In the genomic region with DNA sequence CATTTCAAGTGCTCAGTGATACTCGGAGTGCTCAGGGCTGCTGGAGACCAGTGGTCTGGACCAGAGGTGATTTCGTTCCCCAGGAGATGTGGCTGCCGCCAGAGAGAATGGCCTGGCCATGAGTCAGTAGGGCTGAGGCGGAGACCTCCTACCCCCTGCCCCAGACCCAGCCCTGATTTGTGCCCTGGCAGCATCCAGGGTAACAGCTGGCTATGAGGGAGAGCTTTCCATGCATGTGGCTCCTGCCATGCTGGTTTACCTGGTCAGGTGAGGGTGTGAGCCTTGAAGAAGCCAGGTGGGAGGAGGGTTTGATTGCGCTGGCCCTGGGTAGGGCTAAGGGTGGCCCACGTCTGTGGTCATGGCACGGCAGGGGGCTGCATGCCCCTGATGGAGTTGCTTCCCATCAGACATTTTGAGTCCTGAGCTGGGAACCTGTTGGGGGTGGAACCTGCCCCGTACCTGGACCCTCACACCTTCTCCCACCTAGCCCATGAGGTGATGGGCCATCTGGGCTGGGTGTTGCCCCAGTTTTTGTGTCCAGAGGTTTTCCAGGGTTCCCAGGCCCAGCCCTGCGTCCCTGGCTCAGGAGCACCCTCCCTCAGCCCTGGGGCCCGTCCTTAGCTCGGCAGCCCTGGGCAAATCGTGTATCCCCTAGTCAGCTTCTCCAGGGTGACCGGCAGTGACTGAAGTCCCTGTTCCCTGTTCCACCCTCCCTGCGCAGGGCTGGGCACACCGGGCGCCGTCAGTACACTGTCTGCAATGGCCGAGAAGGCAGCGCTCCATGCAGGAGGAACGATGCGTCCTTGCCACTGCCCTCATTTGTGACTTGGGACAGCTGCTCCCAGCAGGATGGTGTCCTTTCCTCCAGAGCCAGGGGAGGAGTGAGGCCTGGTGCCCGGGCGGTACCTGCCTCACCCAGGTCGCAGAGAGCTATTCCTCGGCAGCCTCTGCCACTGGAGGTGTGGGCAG, we compare ENCODE assay signal across 16 cellular contexts. TPM values are rescaled to one million over a fixed set of nuclear protein-coding genes. Genes with fewer than 3 reads are reported as not detected.
A peak's percentile ranks its signal among the peaks of the same experiment; 100 is the strongest.
DNase-seq lines count a peak whose midpoint lies in the region; ATAC-seq and TF ChIP-seq lines count a peak whose summit lies in the region.
"Had no signal": no experiment of that assay in that cellular context is flagged by ENCODE, and none has a peak within 500 bp of the region (broad histone marks: within the 10 kb centered on the region; RNA-seq: fewer than 3 reads in every experiment).

No MANE protein-coding gene starts in this region.

- H3K27ac ChIP-seq in mammary epithelial cell (ENCODE audit: insufficient read depth, low read depth, low read length) (peak overlapping the region; percentile 65), mucosa of rectum (ENCODE audit: low read depth in 2 of 2, low read length in 2 of 2) (peak overlapping the region; percentile 16 to 32), aorta (ENCODE audit: low read depth in 1 of 2, low read length in 2 of 2) (no peak overlapping the region)
- H3K27ac ChIP-seq: psoas muscle, tibial artery had no signal

- H3K9me3 Mint-ChIP-seq in activated T-cell treated with anti-CD3 and anti-CD28 coated beads, Interleukin-2, amount 50 U/mL, for 72 hours: no peaks in the 10 kb centered on the region
- H3K9me3 Mint-ChIP-seq: activated CD4-positive, alpha-beta T cell treated with anti-CD3 and anti-CD28 coated beads, Interleukin-2, amount 10 ng/mL, durations not matched to agents 7 days and 5 days had no signal

- CTCF ChIA-PET in mammary epithelial cell (lab: Charles Lee; ENCODE audit: low non-redundant PET): no interaction called here

- peak overlapping the region; percentile 29 to 73 for H3K4me3 Mint-ChIP-seq in activated T-cell treated with anti-CD3 and anti-CD28 coated beads, Interleukin-2, amount 50 U/mL, for 72 hours
- H3K4me3 Mint-ChIP-seq: activated CD4-positive, alpha-beta T cell treated with anti-CD3 and anti-CD28 coated beads, Interleukin-2, amount 10 ng/mL, durations not matched to agents 7 days and 5 days had no signal

- H3K4me3 ChIP-seq in mammary epithelial cell (replicated peaks in 1 of 3; ENCODE audit: insufficient read depth in 1 of 3, low read depth in 2 of 3, low read length in 3 of 3) (no peak overlapping the region), mucosa of rectum (ENCODE audit: low read length in 2 of 2) (no peak overlapping the region), aorta (ENCODE audit: low read length in 2 of 2) (no peak overlapping the region)
- H3K4me3 ChIP-seq: psoas muscle, tibial artery had no signal

- H3K9ac ChIP-seq in mammary epithelial cell (ENCODE audit: insufficient read depth, low read length) (peak overlapping the region; percentile 42), mucosa of rectum (ENCODE audit: low read depth in 1 of 2, low read length in 2 of 2) (peak overlapping the region in 1 of 2 donors; percentile 29)

- WGBS in mammary epithelial cell (ENCODE audit: low coverage, missing lambda C conversion rate): 73% methylated on average over 23 of the region's 25 CpGs
- 86 to 88% methylated on average over 24 to 25 of the region's 25 CpGs for WGBS in aorta, 2 donors

- peak overlapping the region; percentile 53 for H3K4me2 ChIP-seq in mammary epithelial cell (ENCODE audit: insufficient read depth, low read depth, low read length)

- in situ Hi-C loops in mammary epithelial cell (cut with MboI; ENCODE audit: low sequenced_read_pairs in 2 of 2): no loop called here

- peaks cover 42% of the 10 kb centered on the region for H3K4me1 ChIP-seq in mammary epithelial cell (ENCODE audit: insufficient read depth, low read length)
- peaks cover 32 to 35% of the 10 kb centered on the region in 2 donors for H3K4me1 ChIP-seq in mucosa of rectum (ENCODE audit: control insufficient read depth in 2 of 2, insufficient read depth in 2 of 2, low read length in 2 of 2)
- H3K4me1 ChIP-seq in aorta (ENCODE audit: control insufficient read depth in 1 of 2, insufficient read depth in 2 of 2, low read length in 2 of 2): no peaks in the 10 kb centered on the region

- no peaks in the 10 kb centered on the region for H3K79me2 ChIP-seq in mammary epithelial cell (ENCODE audit: insufficient read depth, low read length)

- peaks cover 29% of the 10 kb centered on the region for H3K4me1 Mint-ChIP-seq in activated T-cell treated with anti-CD3 and anti-CD28 coated beads, Interleukin-2, amount 50 U/mL, for 72 hours (ENCODE audit: low read depth)

- dilution Hi-C loops in mammary epithelial cell (cut with HindIII; ENCODE audit: low sequenced_read_pairs): no loop called here

- no peak for TF ChIP-seq CTCF in mammary epithelial cell (conservative IDR thresholded peaks at IDR 0.05 in 1 of 2, IDR thresholded peaks at IDR 0.05 in 1 of 2; ENCODE audit: extremely low read depth in 1 of 2, insufficient read depth in 1 of 2, low read depth in 1 of 2, low read length in 2 of 2)

- intact Hi-C loops in mammary epithelial cell (cut with micrococcal nuclease) (loop anchor here (1.0 kb wide), 1 partner anchor 10 kb away; no protein-coding TSS in a partner anchor), aorta (cut with DNase I) (no loop called here)

- H3K36me3 ChIP-seq in mammary epithelial cell (ENCODE audit: insufficient read depth, low read length): no peaks in the 10 kb centered on the region
- H3K36me3 ChIP-seq in mucosa of rectum (ENCODE audit: control insufficient read depth in 2 of 2, insufficient read depth in 2 of 2, low read length in 2 of 2): no peaks in the 10 kb centered on the region
- H3K36me3 ChIP-seq in aorta (ENCODE audit: control insufficient read depth in 1 of 2, insufficient read depth in 2 of 2, low read length in 1 of 2): no peaks in the 10 kb centered on the region

- H3K9me3 ChIP-seq in mammary epithelial cell (replicated peaks; ENCODE audit: insufficient read depth, low read length) (no peaks in the 10 kb centered on the region), mucosa of rectum (ENCODE audit: control insufficient read depth in 2 of 2, low read length in 2 of 2) (no peaks in the 10 kb centered on the region), aorta (ENCODE audit: control insufficient read depth, low read length) (no peaks in the 10 kb centered on the region)
- H3K9me3 ChIP-seq: psoas muscle, tibial artery had no signal

- peak; percentile 37 to 49 for ATAC-seq in activated T-cell treated with anti-CD3 and anti-CD28 coated beads, Interleukin-2, amount 50 U/mL, for 72 hours (replicated peaks in 1 of 2)
- ATAC-seq in aorta (ENCODE audit: low FRiP score) (peak; percentile 13), HG03442 (IDR thresholded peaks at IDR 0.05; ENCODE audit: unreplicated experiment) (no peak), GM18861 (IDR thresholded peaks at IDR 0.05; ENCODE audit: unreplicated experiment) (no peak)
- ATAC-seq: psoas muscle had no signal

- no peaks in the 10 kb centered on the region for H3K27me3 ChIP-seq in mammary epithelial cell (ENCODE audit: insufficient read depth, low read length)
- no peaks in the 10 kb centered on the region for H3K27me3 ChIP-seq in mucosa of rectum (ENCODE audit: control insufficient read depth in 2 of 2, insufficient read depth in 2 of 2, low read length in 2 of 2)
- no peaks in the 10 kb centered on the region for H3K27me3 ChIP-seq in aorta (ENCODE audit: control insufficient read depth in 1 of 2, insufficient read depth in 2 of 2, low read length in 1 of 2)

- H2AFZ ChIP-seq in mammary epithelial cell (ENCODE audit: low read depth, low read length): peak overlapping the region; percentile 43

- TSS peak; percentile 92 for BruUV-seq in mammary epithelial cell (replicated peaks; lab: Mats Ljungman, UMichigan)

- no peak for DNase-seq in activated T-cell treated with anti-CD3 and anti-CD28 coated beads, Interleukin-2, amount 50 U/mL, for 72 hours
- DNase-seq in activated T-cell treated with anti-CD3 and anti-CD28 coated beads, Interleukin-2, amount 50 U/mL, for 48 hours: no peak
- no peak for DNase-seq in mammary epithelial cell
- no peak for DNase-seq in aorta
- DNase-seq in activated CD8-positive, alpha-beta memory T cell treated with anti-CD3 and anti-CD28 coated beads, Interleukin-2, amount 50 U/mL, for 4 hours: no peak
- DNase-seq: activated CD4-positive, alpha-beta T cell treated with anti-CD3 and anti-CD28 coated beads, Interleukin-2, amount 10 ng/mL, durations not matched to agents 7 days and 5 days; MM.1S; NCI-H2081 treated with DMSO at 0.1 percent for 48 hours; NCI-H748 treated with DMSO at 0.1 percent for 48 hours; tibial artery had no signal

- H3K36me3 Mint-ChIP-seq in activated T-cell treated with anti-CD3 and anti-CD28 coated beads, Interleukin-2, amount 50 U/mL, for 72 hours (ENCODE audit: insufficient read depth in 2 of 2): no peaks in the 10 kb centered on the region

- no peaks in the 10 kb centered on the region for H3K27me3 Mint-ChIP-seq in activated T-cell treated with anti-CD3 and anti-CD28 coated beads, Interleukin-2, amount 50 U/mL, for 72 hours (ENCODE audit: low read depth)
- H3K27me3 Mint-ChIP-seq: activated CD4-positive, alpha-beta T cell treated with anti-CD3 and anti-CD28 coated beads, Interleukin-2, amount 10 ng/mL, durations not matched to agents 7 days and 5 days had no signal

- H4K20me1 ChIP-seq in mammary epithelial cell (ENCODE audit: insufficient read depth, low read length): no peaks in the 10 kb centered on the region

- H3K27ac Mint-ChIP-seq in activated T-cell treated with anti-CD3 and anti-CD28 coated beads, Interleukin-2, amount 50 U/mL, for 72 hours: no peak overlapping the region
- H3K27ac Mint-ChIP-seq: activated CD4-positive, alpha-beta T cell treated with anti-CD3 and anti-CD28 coated beads, Interleukin-2, amount 10 ng/mL, durations not matched to agents 7 days and 5 days had no signal

RNA-seq across cellular contexts. Expression of a gene that starts 9.0 kb away (rescaled TPM):
- 100 to 1,000 TPM; 166 to 170 TPM for total RNA-seq in activated T-cell treated with anti-CD3 and anti-CD28 coated beads, Interleukin-2, amount 50 U/mL, for 72 hours
- total RNA-seq in mammary epithelial cell (100 to 1,000 TPM in 1 of 2 donors, 10 to 100 TPM in 1; 68.7 to 163 TPM), aorta (100 to 1,000 TPM; 130 to 153 TPM)
- polyA plus RNA-seq in mammary epithelial cell (146 TPM), aorta (10 to 100 TPM; 39.9 to 73.4 TPM)
- polyA minus RNA-seq in mammary epithelial cell: 216 TPM

RNA-seq across cellular contexts. Expression of a gene that starts 34.9 kb away (rescaled TPM):
- total RNA-seq in activated T-cell treated with anti-CD3 and anti-CD28 coated beads, Interleukin-2, amount 50 U/mL, for 72 hours: 1,000 to 10,000 TPM in 1 of 2 donors, 100 to 1,000 TPM in 1; 845 to 1,007 TPM
- total RNA-seq in mammary epithelial cell (not detected), aorta (1 to 10 TPM; 2.6 to 3.4 TPM)
- polyA plus RNA-seq in mammary epithelial cell (not detected), aorta (under 1 TPM; 0.33 to 0.75 TPM)
- polyA minus RNA-seq in mammary epithelial cell: not detected
- total RNA-seq: A172, HT1080 had no signal

RNA-seq across cellular contexts. Expression of a gene that starts 51.0 kb away (rescaled TPM):
- 10 to 100 TPM in 1 of 2 donors, 1 to 10 TPM in 1; 3.3 to 12.6 TPM for total RNA-seq in activated T-cell treated with anti-CD3 and anti-CD28 coated beads, Interleukin-2, amount 50 U/mL, for 72 hours
- total RNA-seq in mammary epithelial cell (1 to 10 TPM; 2.7 to 3.5 TPM), aorta (10 to 100 TPM in 1 of 2 donors, 1 to 10 TPM in 1; 9.9 to 15.8 TPM)
- polyA plus RNA-seq in mammary epithelial cell (3.0 TPM), aorta (10 to 100 TPM in 1 of 2 donors, 1 to 10 TPM in 1; 4.5 to 22.5 TPM)
- 2.4 TPM for polyA minus RNA-seq in mammary epithelial cell

RNA-seq across cellular contexts. Expression of a gene that starts 53.7 kb away (rescaled TPM):
- total RNA-seq in activated T-cell treated with anti-CD3 and anti-CD28 coated beads, Interleukin-2, amount 50 U/mL, for 72 hours: 10 to 100 TPM; 42.8 to 74.5 TPM
- total RNA-seq in mammary epithelial cell: 100 to 1,000 TPM; 180 to 212 TPM
- 118 TPM for polyA plus RNA-seq in mammary epithelial cell
- polyA minus RNA-seq in mammary epithelial cell: 42.3 TPM
- total RNA-seq in aorta: 10 to 100 TPM; 55.6 to 96.9 TPM
- 10 to 100 TPM in 1 of 2 donors, 1 to 10 TPM in 1; 7.6 to 20.3 TPM for polyA plus RNA-seq in aorta

Comparison
In these comparisons a context has a peak if more than half of its experiments do, and no peak if none do; other contexts are left out.
1. ATAC-seq: peak in activated T-cell treated with anti-CD3 and anti-CD28 coated beads, Interleukin-2, amount 50 U/mL, for 72 hours (2 of 2) and aorta (single experiment); none in HG03442 (single experiment) and GM18861 (single experiment).
2. H3K27ac ChIP-seq: peak in mammary epithelial cell (single experiment) and mucosa of rectum (2 of 2); none in aorta (0 of 2).
3. RNA of a gene that starts 34.9 kb away (total RNA-seq): 845 to 1,007 TPM in activated T-cell treated with anti-CD3 and anti-CD28 coated beads, Interleukin-2, amount 50 U/mL, for 72 hours; 2.6 to 3.4 TPM in aorta and not detected in mammary epithelial cell; every median in the first group is over 100 times any median in the second.